9 cellular contexts compared by ENCODE assay signal in genomic region chr16:3945751-3946603, GRCh38.
DNase-seq lines count a peak whose midpoint lies in the region; ATAC-seq and TF ChIP-seq lines count a peak whose summit lies in the region.
"Had no signal": no experiment of that assay in that cellular context is flagged by ENCODE, and none has a peak within 500 bp of the region (broad histone marks: within the 10 kb centered on the region; RNA-seq: fewer than 3 reads in every experiment).

No MANE protein-coding gene starts in this region.

- H3K4me3 ChIP-seq in AG09309 (ENCODE audit: control insufficient read depth, low read depth, low read length) (no peak overlapping the region), choroid plexus epithelial cell (ENCODE audit: low read depth, low read length) (no peak overlapping the region)

- POLR2A ChIA-PET in GM10248 (lab: Yijun Ruan, JAX) = no interaction called here

- DNase-seq in AG09309 (ENCODE audit: low read depth) (peak; percentile 96), NCI-H2107 (lab: John Stamatoyannopoulos, UW) (peak; percentile 32), choroid plexus epithelial cell (ENCODE audit: low read depth) (peak; percentile 99), mesenteric fat pad (ENCODE audit: low spot score) (peak; percentile 55), iPS-NIHi7 (ENCODE audit: extremely low spot score) (no peak), GM10248 (ENCODE audit: extremely low spot score) (no peak)
- DNase-seq: naive B cell had no signal

- TF ChIP-seq CTCF in AG09309 (IDR thresholded peaks at IDR 0.05; ENCODE audit: control insufficient read depth, insufficient read depth, low read depth, low read length, missing control alignments) (no peak), choroid plexus epithelial cell (conservative IDR thresholded peaks at IDR 0.05; ENCODE audit: low read depth, low read length) (no peak), GM10248 (IDR thresholded peaks at IDR 0.05; ENCODE audit: control extremely low read depth, extremely low read depth, low read depth, missing control alignments) (no peak)

- CTCF ChIA-PET in GM10248 (lab: Yijun Ruan, JAX) = no interaction called here

- no peak for ATAC-seq in GM18517 (IDR thresholded peaks at IDR 0.05; ENCODE audit: unreplicated experiment)
- ATAC-seq in HG03521 (IDR thresholded peaks at IDR 0.05; ENCODE audit: unreplicated experiment) = no peak

Comparison
In these comparisons a context has a peak if more than half of its experiments do, and no peak if none do; other contexts are left out.
1. DNase-seq: peak in AG09309 (single experiment), NCI-H2107 (single experiment), choroid plexus epithelial cell (single experiment) and mesenteric fat pad (single experiment); none in iPS-NIHi7 (single experiment) and GM10248 (single experiment).